In the genomic region with DNA sequence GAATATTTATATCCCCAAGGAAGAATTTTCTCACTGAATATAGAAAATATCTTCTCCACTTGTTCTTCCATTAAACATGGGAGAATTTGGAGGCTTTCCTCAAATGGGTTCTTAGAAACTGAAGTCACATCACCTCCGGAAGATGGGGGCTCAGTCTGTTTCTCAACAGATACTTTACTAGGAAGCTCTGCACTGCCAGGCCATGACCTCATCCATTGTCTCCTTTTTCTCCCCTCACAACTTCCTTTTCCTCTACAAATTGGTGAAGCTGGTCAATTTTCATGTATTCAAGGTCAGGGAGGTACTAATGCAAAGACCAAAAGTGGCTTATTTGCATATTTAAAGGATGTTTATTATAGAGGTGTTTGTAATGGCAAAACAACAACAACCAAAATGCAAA, we compare ENCODE assay signal across 24 cellular contexts.
"Had no signal": no experiment of that assay in that cellular context is flagged by ENCODE, and none has a peak within 500 bp of the region (broad histone marks: within the 10 kb centered on the region; RNA-seq: fewer than 3 reads in every experiment).

No MANE protein-coding gene starts in this region.

- H3K4me1 Mint-ChIP-seq: memory B cell; natural killer cell; stimulated activated naive CD8-positive, alpha-beta T cell treated with anti-CD3 and anti-CD28 coated beads, Interleukin-15, amount 100 ng/mL, for 72 hours had no signal

- ATAC-seq: left cardiac atrium; lower lobe of right lung; natural killer cell; pancreas; stimulated activated naive CD8-positive, alpha-beta T cell treated with anti-CD3 and anti-CD28 coated beads, Interleukin-15, amount 100 ng/mL, for 72 hours had no signal

- H3K4me3 Mint-ChIP-seq: memory B cell; natural killer cell; stimulated activated naive CD8-positive, alpha-beta T cell treated with anti-CD3 and anti-CD28 coated beads, Interleukin-15, amount 100 ng/mL, for 72 hours had no signal

- H3K27me3 ChIP-seq: dorsolateral prefrontal cortex, esophagus muscularis mucosa, neutrophil, pancreas, right lobe of liver, suprapubic skin had no signal

- DNase-seq: cerebellar nuclear complex; cortex of kidney; dorsolateral prefrontal cortex; effector CD4-positive, alpha-beta T cell; foreskin melanocyte; hypothalamus; kidney; left cardiac atrium; left ventricle myocardium inferior; lower lobe of right lung; natural killer cell; pancreas; right lobe of liver; small intestine; stimulated activated CD4-positive, alpha-beta T cell treated with anti-CD3 and anti-CD28 coated beads, Interleukin-15, amount 100 ng/mL, for 24 hours; stimulated activated CD4-positive, alpha-beta T cell treated with anti-CD3 and anti-CD28 coated beads, Interleukin-2, amount 100 ng/mL, for 48 hours; stimulated activated CD8-positive, alpha-beta memory T cell treated with anti-CD3 and anti-CD28 coated beads, Interleukin-4, amount 100 ng/mL, for 48 hours; stimulated activated naive CD4-positive, alpha-beta T cell; stimulated activated naive CD8-positive, alpha-beta T cell treated with anti-CD3 and anti-CD28 coated beads, Interleukin-15, amount 100 ng/mL, for 72 hours; trophoblast cell had no signal

- H3K36me3 ChIP-seq: esophagus muscularis mucosa, left ventricle myocardium inferior, lower lobe of right lung, neutrophil, pancreas, right lobe of liver, suprapubic skin had no signal

- H3K4me3 ChIP-seq: dorsolateral prefrontal cortex, esophagus muscularis mucosa, left ventricle myocardium inferior, lower lobe of right lung, pancreas, right lobe of liver, suprapubic skin had no signal

- H3K27me3 Mint-ChIP-seq: memory B cell had no signal

- H3K4me1 ChIP-seq: esophagus muscularis mucosa, left ventricle myocardium inferior, lower lobe of right lung, pancreas, suprapubic skin had no signal

- H3K27ac Mint-ChIP-seq: memory B cell; natural killer cell; stimulated activated naive CD8-positive, alpha-beta T cell treated with anti-CD3 and anti-CD28 coated beads, Interleukin-15, amount 100 ng/mL, for 72 hours had no signal

- H3K36me3 Mint-ChIP-seq: memory B cell, natural killer cell had no signal

- H3K27ac ChIP-seq: dorsolateral prefrontal cortex, esophagus muscularis mucosa, left ventricle myocardium inferior, lower lobe of right lung, neutrophil, pancreas, right lobe of liver, suprapubic skin had no signal

- H3K9me3 Mint-ChIP-seq: natural killer cell; stimulated activated naive CD8-positive, alpha-beta T cell treated with anti-CD3 and anti-CD28 coated beads, Interleukin-15, amount 100 ng/mL, for 72 hours had no signal
